In genomic region chr15:85742186-85742751, GRCh38 we compare ENCODE assay signal across 8 cellular contexts. TPM values are rescaled to one million over a fixed set of nuclear protein-coding genes. Genes with fewer than 3 reads are reported as not detected.
A peak's percentile ranks its signal among the peaks of the same experiment; 100 is the strongest.
DNase-seq lines count a peak whose midpoint lies in the region; ATAC-seq, FAIRE-seq and TF ChIP-seq lines count a peak whose summit lies in the region.
"Had no signal": no experiment of that assay in that cellular context is flagged by ENCODE, and none has a peak within 500 bp of the region (broad histone marks: within the 10 kb centered on the region; RNA-seq: fewer than 3 reads in every experiment).

No MANE protein-coding gene starts in this region.

- dilution Hi-C loops in mammary epithelial cell (cut with HindIII; ENCODE audit: low sequenced_read_pairs) = no loop called here

- no TSS peak for BruUV-seq in mammary epithelial cell (replicated peaks; lab: Mats Ljungman, UMichigan)

- H3K4me1 ChIP-seq in mammary epithelial cell (ENCODE audit: insufficient read depth, low read length) = no peaks in the 10 kb centered on the region

- no peak for ATAC-seq in GM18505 (IDR thresholded peaks at IDR 0.05; ENCODE audit: unreplicated experiment)
- peak; percentile 82 for ATAC-seq in sciatic nerve
- ATAC-seq: K562 had no signal

- no peaks in the 10 kb centered on the region for H4K20me1 ChIP-seq in mammary epithelial cell (ENCODE audit: insufficient read depth, low read length)

- H3K27me3 ChIP-seq in mammary epithelial cell (ENCODE audit: insufficient read depth, low read length) = no peaks in the 10 kb centered on the region

- in situ Hi-C loops in mammary epithelial cell (cut with MboI; ENCODE audit: low sequenced_read_pairs in 2 of 2) = loop anchor here in 1 of 2 donors (5.0 kb wide), 1 partner anchor 90 kb away; no protein-coding TSS in a partner anchor

- POLR2A ChIA-PET in RWPE1 (lab: Yijun Ruan, JAX; ENCODE audit: low non-redundant PET) = no interaction called here

- no peak overlapping the region for H2AFZ ChIP-seq in mammary epithelial cell (ENCODE audit: low read depth, low read length)

- intact Hi-C loops in sciatic nerve (cut with DNase I) = no loop called here
- intact Hi-C loops in mammary epithelial cell (cut with micrococcal nuclease) = no loop called here

- peaks cover 3% of the 10 kb centered on the region for H3K36me3 ChIP-seq in mammary epithelial cell (ENCODE audit: insufficient read depth, low read length)

- no peak for FAIRE-seq in GM12891 (lab: Jason Lieb, UNC)
- FAIRE-seq: K562 had no signal

- H3K9ac ChIP-seq in mammary epithelial cell (ENCODE audit: insufficient read depth, low read length) = no peak overlapping the region

- H3K27ac ChIP-seq in RWPE1 (peak overlapping the region; percentile 60), mammary epithelial cell (ENCODE audit: insufficient read depth, low read depth, low read length) (no peak overlapping the region)

- no peak overlapping the region for H3K4me2 ChIP-seq in mammary epithelial cell (ENCODE audit: insufficient read depth, low read depth, low read length)

- 65% methylated on average over 6 of the region's 6 CpGs for WGBS in mammary epithelial cell (ENCODE audit: low coverage, missing lambda C conversion rate)

- no peaks in the 10 kb centered on the region for H3K79me2 ChIP-seq in mammary epithelial cell (ENCODE audit: insufficient read depth, low read length)

- CTCF ChIA-PET in RWPE1 (lab: Yijun Ruan, JAX) (interaction anchor here (0.5 to 0.6 kb wide), 2 partner anchors 12 to 1208 kb away, joined by 3 to 5 read pairs; no protein-coding TSS in a partner anchor), mammary epithelial cell (lab: Charles Lee; ENCODE audit: low non-redundant PET) (no interaction called here)

- no peak overlapping the region for H3K4me3 ChIP-seq in fibroblast of villous mesenchyme (ENCODE audit: low read depth, low read length)
- H3K4me3 ChIP-seq in mammary epithelial cell (replicated peaks in 1 of 3; ENCODE audit: insufficient read depth in 1 of 3, low read depth in 2 of 3, low read length in 3 of 3) = no peak overlapping the region
- H3K4me3 ChIP-seq: K562 had no signal

- TF ChIP-seq POLR2A in GM18505 (IDR thresholded peaks at IDR 0.05; ENCODE audit: borderline replicate concordance, extremely low read depth, insufficient read depth, insufficient read length) = peak; percentile 27
- TF ChIP-seq POLR2A in GM12891 (IDR thresholded peaks at IDR 0.05; ENCODE audit: low read depth, low read length) = no peak

- no peaks in the 10 kb centered on the region for H3K9me3 ChIP-seq in mammary epithelial cell (replicated peaks; ENCODE audit: insufficient read depth, low read length)

- no peak for TF ChIP-seq CTCF in RWPE1 (conservative IDR thresholded peaks at IDR 0.05; ENCODE audit: low read depth)
- no peak for TF ChIP-seq CTCF in fibroblast of villous mesenchyme (IDR thresholded peaks at IDR 0.05; ENCODE audit: insufficient read depth, low read depth, low read length)
- no peak for TF ChIP-seq CTCF in mammary epithelial cell (conservative IDR thresholded peaks at IDR 0.05 in 1 of 2, IDR thresholded peaks at IDR 0.05 in 1 of 2; ENCODE audit: extremely low read depth in 1 of 2, insufficient read depth in 1 of 2, low read depth in 1 of 2, low read length in 2 of 2)

- DNase-seq in RWPE1 (ENCODE audit: low spot score) (no peak), fibroblast of villous mesenchyme (ENCODE audit: low read depth) (peak; percentile 78), sciatic nerve (ENCODE audit: low spot score) (no peak), GM12891 (ENCODE audit: insufficient read length, low spot score) (no peak), mammary epithelial cell (no peak)
- no peak for DNase-seq in stimulated activated CD4-positive, alpha-beta T cell treated with anti-CD3 and anti-CD28 coated beads, Interleukin-2, amount 100 ng/mL, for 48 hours

TF ChIP-seq in GM12891, 5 proteins besides CTCF, POLR2A, EP300 and RAD21:
- TF ChIP-seq PAX5 (IDR thresholded peaks at IDR 0.05; ENCODE audit: insufficient read depth, low read length, severe bottlenecking) = no peak
- TF ChIP-seq POU2F2 (IDR thresholded peaks at IDR 0.05; ENCODE audit: low read depth, low read length) = no peak
- TF ChIP-seq TAF1 (IDR thresholded peaks at IDR 0.05; ENCODE audit: low read depth, low read length) = no peak
- TF ChIP-seq POLR2AphosphoS5 (IDR thresholded peaks at IDR 0.05; ENCODE audit: low read depth, low read length) = no peak
- TF ChIP-seq SPI1 (IDR thresholded peaks at IDR 0.05; ENCODE audit: low read depth, low read length) = no peak

RNA-seq across cellular contexts. Expression of gene KLHL25, which starts 52.5 kb away (rescaled TPM):
- total RNA-seq in fibroblast of villous mesenchyme = 4.2 and 4.3 TPM in 2 replicates
- 6.2 TPM for total RNA-seq in sciatic nerve
- 0.69 TPM for polyA plus RNA-seq in GM12891 (2012; ENCODE audit: low read depth, missing spikeins)
- total RNA-seq in mammary epithelial cell = 10 to 100 TPM in 1 of 2 donors, 1 to 10 TPM in 1; 7.7 to 12.2 TPM
- 4.6 TPM for polyA plus RNA-seq in mammary epithelial cell
- 7.0 TPM for polyA minus RNA-seq in mammary epithelial cell
